8 cellular contexts compared by ENCODE assay signal in the genomic region with DNA sequence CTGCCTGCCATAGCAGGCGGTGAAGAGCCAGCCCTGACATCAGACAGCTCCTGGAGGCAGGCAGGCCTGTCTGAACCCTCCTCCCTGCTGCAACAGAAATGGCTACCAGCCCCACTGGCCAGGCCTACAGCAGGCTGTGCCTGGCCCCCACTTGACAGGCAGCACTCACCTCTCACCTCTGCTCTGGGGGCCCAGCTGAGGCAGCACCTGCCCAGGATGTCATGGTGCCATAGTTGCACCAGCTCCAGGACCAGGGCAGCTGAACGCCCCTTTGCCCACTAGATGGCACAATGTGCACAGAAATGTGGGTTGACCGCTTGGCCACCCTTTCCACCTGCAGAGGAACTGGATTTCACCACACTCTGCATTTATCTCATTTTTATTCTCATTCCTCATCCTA. TPM values are rescaled to one million over a fixed set of nuclear protein-coding genes. Genes with fewer than 3 reads are reported as not detected.
DNase-seq lines count a peak whose midpoint lies in the region; ATAC-seq and TF ChIP-seq lines count a peak whose summit lies in the region.

No MANE protein-coding gene starts in this region.

- H3K9me3 ChIP-seq in HEK293 (ENCODE audit: control insufficient read depth, insufficient read depth, low read depth, low read length) (no peaks in the 10 kb centered on the region), liver (ENCODE audit: control insufficient read depth in 4 of 4, low read length in 3 of 4) (no peaks in the 10 kb centered on the region)

- H3K27ac Mint-ChIP-seq in central memory CD8-positive, alpha-beta T cell (ENCODE audit: low read depth): no peak overlapping the region

- no peak overlapping the region for H3K9ac ChIP-seq in liver (ENCODE audit: low read depth in 1 of 2, low read length in 2 of 2)

- no peaks in the 10 kb centered on the region for H3K4me1 ChIP-seq in HEK293 (ENCODE audit: control insufficient read depth, insufficient read depth, low read length)
- H3K4me1 ChIP-seq in liver (ENCODE audit: control insufficient read depth in 4 of 4, insufficient read depth in 4 of 4, low read length in 3 of 4): peaks cover 6 to 40% (median 27%) of the 10 kb centered on the region in 4 donors

- peaks cover 9 to 40% of the 10 kb centered on the region in 2 experiments; a peak in 2 of 3 replicates for H3K36me3 ChIP-seq in HEK293 (ENCODE audit: control insufficient read depth in 2 of 2, insufficient read depth in 1 of 2, low read length in 2 of 2)
- H3K36me3 ChIP-seq in liver (ENCODE audit: control insufficient read depth in 4 of 4, insufficient read depth in 3 of 4, low read depth in 1 of 4, low read length in 3 of 4): no peaks in the 10 kb centered on the region

- no peaks in the 10 kb centered on the region for H3K27me3 ChIP-seq in liver (ENCODE audit: control insufficient read depth in 4 of 4, insufficient read depth in 4 of 4, low read length in 3 of 4)

- no peak overlapping the region for H3K4me3 Mint-ChIP-seq in central memory CD8-positive, alpha-beta T cell

- peak; percentile 87 for ATAC-seq in central memory CD8-positive, alpha-beta T cell (replicated peaks; ENCODE audit: extremely low read depth, poor library complexity, severe bottlenecking)
- no peak for ATAC-seq in GM19328 (IDR thresholded peaks at IDR 0.05; ENCODE audit: unreplicated experiment)

- H3K27me3 Mint-ChIP-seq in central memory CD8-positive, alpha-beta T cell: no peaks in the 10 kb centered on the region

- CTCF ChIA-PET in HEK293 (lab: Yijun Ruan, JAX): interaction anchor here (0.6 to 4.6 kb wide), 29 partner anchors 9 to 576 kb away, joined by 3 to 54 read pairs (median 5); no protein-coding TSS in a partner anchor

- peaks cover 1% of the 10 kb centered on the region for H3K36me3 Mint-ChIP-seq in central memory CD8-positive, alpha-beta T cell (ENCODE audit: insufficient read depth)

- H3K4me1 Mint-ChIP-seq in central memory CD8-positive, alpha-beta T cell: peaks cover 7% of the 10 kb centered on the region

- TF ChIP-seq CTCF in HEK293 (tag by site-specific recombination; IDR thresholded peaks at IDR 0.05) (peak; percentile 88), liver (IDR thresholded peaks at IDR 0.05; ENCODE audit: low read depth, low read length, missing input control) (peak; percentile 95)

- TF ChIP-seq RAD21 in liver (IDR thresholded peaks at IDR 0.05): peak; percentile 92 to 95

- H3K4me3 ChIP-seq in HEK293 (ENCODE audit: low read depth, low read length): no peak overlapping the region
- no peak overlapping the region for H3K4me3 ChIP-seq in liver (ENCODE audit: low read depth in 1 of 3, low read length in 3 of 3)

- no peaks in the 10 kb centered on the region for H3K9me3 Mint-ChIP-seq in central memory CD8-positive, alpha-beta T cell

- POLR2A ChIA-PET in HEK293 (lab: Yijun Ruan, JAX): interaction anchor here (0.6 to 1.2 kb wide), 3 partner anchors 140 to 208 kb away, joined by 3 to 6 read pairs (median 4); partner anchors contain the start of gene SLC35B2

- WGBS in liver: 31% methylated on average over 3 of the region's 3 CpGs

- H3K27ac ChIP-seq in HEK293 (ENCODE audit: extremely low read depth, low read depth, low read length): no peak overlapping the region
- no peak overlapping the region for H3K27ac ChIP-seq in liver (ENCODE audit: low read depth in 1 of 2, low read length in 2 of 2)

- peak; percentile 38 for DNase-seq in DMS153 (lab: John Stamatoyannopoulos, UW)
- peak; percentile 72 for DNase-seq in NCI-H2227 (lab: John Stamatoyannopoulos, UW; ENCODE audit: unreplicated experiment)
- peak; percentile 57 to 63 for DNase-seq in activated CD4-positive, alpha-beta T cell treated with anti-CD3 and anti-CD28 coated beads for 24 hours (ENCODE audit: low read depth in 2 of 2)
- peak; percentile 58 to 71 for DNase-seq in central memory CD8-positive, alpha-beta T cell (ENCODE audit: low spot score in 2 of 2)
- peak; percentile 42 to 63 (median 55) for DNase-seq in stimulated activated CD4-positive, alpha-beta T cell treated with anti-CD3 and anti-CD28 coated beads, TNF-alpha, amount 100 ng/mL, for 4 hours (ENCODE audit: low read depth in 3 of 3)

TF ChIP-seq in HEK293, 187 proteins besides CTCF, POLR2A, EP300 and RAD21 (continues in another document):
- TF ChIP-seq ZIC2 (tag by site-specific recombination; IDR thresholded peaks at IDR 0.05) (no peak), ZNF354C (tag by site-specific recombination; IDR thresholded peaks at IDR 0.05; ENCODE audit: borderline replicate concordance, low read depth) (no peak), KLF8 (tag by site-specific recombination; IDR thresholded peaks at IDR 0.05) (no peak), ZFHX2 (tag by site-specific recombination; conservative IDR thresholded peaks at IDR 0.05) (no peak), MEIS1 (CRISPR knock-in tag; IDR thresholded peaks at IDR 0.05; ENCODE audit: borderline replicate concordance) (no peak), ZNF600 (tag by site-specific recombination; IDR thresholded peaks at IDR 0.05) (peak; percentile 82)
- TF ChIP-seq, protein P1, sequence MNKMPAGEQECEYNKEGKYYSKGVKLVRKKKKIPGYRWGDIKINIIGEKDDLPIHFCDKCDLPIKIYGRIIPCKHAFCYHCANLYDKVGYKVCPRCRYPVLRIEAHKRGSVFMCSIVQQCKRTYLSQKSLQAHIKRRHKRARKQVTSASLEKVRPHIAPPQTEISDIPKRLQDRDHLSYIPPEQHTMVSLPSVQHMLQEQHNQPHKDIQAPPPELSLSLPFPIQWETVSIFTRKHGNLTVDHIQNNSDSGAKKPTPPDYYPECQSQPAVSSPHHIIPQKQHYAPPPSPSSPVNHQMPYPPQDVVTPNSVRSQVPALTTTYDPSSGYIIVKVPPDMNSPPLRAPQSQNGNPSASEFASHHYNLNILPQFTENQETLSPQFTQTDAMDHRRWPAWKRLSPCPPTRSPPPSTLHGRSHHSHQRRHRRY (tag by site-specific recombination; IDR thresholded peaks at IDR 0.05): no peak
- TF ChIP-seq, protein P2, sequence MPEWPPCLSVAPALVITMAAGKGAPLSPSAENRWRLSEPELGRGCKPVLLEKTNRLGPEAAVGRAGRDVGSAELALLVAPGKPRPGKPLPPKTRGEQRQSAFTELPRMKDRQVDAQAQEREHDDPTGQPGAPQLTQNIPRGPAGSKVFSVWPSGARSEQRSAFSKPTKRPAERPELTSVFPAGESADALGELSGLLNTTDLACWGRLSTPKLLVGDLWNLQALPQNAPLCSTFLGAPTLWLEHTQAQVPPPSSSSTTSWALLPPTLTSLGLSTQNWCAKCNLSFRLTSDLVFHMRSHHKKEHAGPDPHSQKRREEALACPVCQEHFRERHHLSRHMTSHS (tag by site-specific recombination; IDR thresholded peaks at IDR 0.05): no peak
- TF ChIP-seq, protein P3, sequence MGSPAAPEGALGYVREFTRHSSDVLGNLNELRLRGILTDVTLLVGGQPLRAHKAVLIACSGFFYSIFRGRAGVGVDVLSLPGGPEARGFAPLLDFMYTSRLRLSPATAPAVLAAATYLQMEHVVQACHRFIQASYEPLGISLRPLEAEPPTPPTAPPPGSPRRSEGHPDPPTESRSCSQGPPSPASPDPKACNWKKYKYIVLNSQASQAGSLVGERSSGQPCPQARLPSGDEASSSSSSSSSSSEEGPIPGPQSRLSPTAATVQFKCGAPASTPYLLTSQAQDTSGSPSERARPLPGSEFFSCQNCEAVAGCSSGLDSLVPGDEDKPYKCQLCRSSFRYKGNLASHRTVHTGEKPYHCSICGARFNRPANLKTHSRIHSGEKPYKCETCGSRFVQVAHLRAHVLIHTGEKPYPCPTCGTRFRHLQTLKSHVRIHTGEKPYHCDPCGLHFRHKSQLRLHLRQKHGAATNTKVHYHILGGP (tag by site-specific recombination; IDR thresholded peaks at IDR 0.05): no peak

TF ChIP-seq in liver, 16 proteins besides CTCF, POLR2A, EP300 and RAD21:
- TF ChIP-seq, protein P4, sequence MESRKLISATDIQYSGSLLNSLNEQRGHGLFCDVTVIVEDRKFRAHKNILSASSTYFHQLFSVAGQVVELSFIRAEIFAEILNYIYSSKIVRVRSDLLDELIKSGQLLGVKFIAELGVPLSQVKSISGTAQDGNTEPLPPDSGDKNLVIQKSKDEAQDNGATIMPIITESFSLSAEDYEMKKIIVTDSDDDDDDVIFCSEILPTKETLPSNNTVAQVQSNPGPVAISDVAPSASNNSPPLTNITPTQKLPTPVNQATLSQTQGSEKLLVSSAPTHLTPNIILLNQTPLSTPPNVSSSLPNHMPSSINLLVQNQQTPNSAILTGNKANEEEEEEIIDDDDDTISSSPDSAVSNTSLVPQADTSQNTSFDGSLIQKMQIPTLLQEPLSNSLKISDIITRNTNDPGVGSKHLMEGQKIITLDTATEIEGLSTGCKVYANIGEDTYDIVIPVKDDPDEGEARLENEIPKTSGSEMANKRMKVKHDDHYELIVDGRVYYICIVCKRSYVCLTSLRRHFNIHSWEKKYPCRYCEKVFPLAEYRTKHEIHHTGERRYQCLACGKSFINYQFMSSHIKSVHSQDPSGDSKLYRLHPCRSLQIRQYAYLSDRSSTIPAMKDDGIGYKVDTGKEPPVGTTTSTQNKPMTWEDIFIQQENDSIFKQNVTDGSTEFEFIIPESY (IDR thresholded peaks at IDR 0.05): no peak
- TF ChIP-seq JUND (IDR thresholded peaks at IDR 0.05) (no peak), RXRA (IDR thresholded peaks at IDR 0.05) (peak; percentile 75 to 85), HNF4A (conservative IDR thresholded peaks at IDR 0.05) (peak in 1 of 2 donors; percentile 33)

RNA-seq across cellular contexts. Expression of gene MRPL14, which starts 30.6 kb away (rescaled TPM):
- total RNA-seq in liver: 10 to 100 TPM; 34.6 to 36.9 TPM
- polyA plus RNA-seq in liver: 100 to 1,000 TPM in 1 of 2 donors, 10 to 100 TPM in 1; 44.9 to 118 TPM

RNA-seq across cellular contexts. Expression of gene TMEM63B, which starts 30.7 kb away (rescaled TPM):
- 10 to 100 TPM; 53.8 to 64.9 TPM for total RNA-seq in liver
- 10 to 100 TPM in 1 of 2 donors, 1 to 10 TPM in 1; 9.6 to 21.4 TPM for polyA plus RNA-seq in liver
